ENCODE assay signal across 9 cellular contexts in genomic region chr10:116385994-116386809, GRCh38. TPM values are rescaled to one million over a fixed set of nuclear protein-coding genes. Genes with fewer than 3 reads are reported as not detected.
DNase-seq lines count a peak whose midpoint lies in the region; ATAC-seq and TF ChIP-seq lines count a peak whose summit lies in the region.
"Had no signal": no experiment of that assay in that cellular context is flagged by ENCODE, and none has a peak within 500 bp of the region (broad histone marks: within the 10 kb centered on the region; RNA-seq: fewer than 3 reads in every experiment).

No MANE protein-coding gene starts in this region.

- peak; percentile 40 for ATAC-seq in HG03565 (IDR thresholded peaks at IDR 0.05; ENCODE audit: unreplicated experiment)
- ATAC-seq in HG03196 (IDR thresholded peaks at IDR 0.05; ENCODE audit: unreplicated experiment), result no peak
- ATAC-seq: activated T-cell treated with anti-CD3 and anti-CD28 coated beads, Interleukin-2, amount 50 U/mL, for 72 hours had no signal

- H3K4me3 ChIP-seq in SU-DHL-6 (ENCODE audit: insufficient read depth, low read length, poor library complexity, severe bottlenecking), result no peak overlapping the region

- H2AFZ ChIP-seq in SU-DHL-6 (ENCODE audit: low read depth, low read length, severe bottlenecking), result no peak overlapping the region

- H3K79me2 ChIP-seq in SU-DHL-6 (ENCODE audit: insufficient read depth, low read length), result no peaks in the 10 kb centered on the region

- peak; percentile 25 for TF ChIP-seq CTCF in SU-DHL-6 (IDR thresholded peaks at IDR 0.05; ENCODE audit: insufficient read depth, low read length, poor library complexity, severe bottlenecking)

- H3K4me2 ChIP-seq in SU-DHL-6 (ENCODE audit: low read depth, low read length, poor library complexity, severe bottlenecking), result no peak overlapping the region

- no peak overlapping the region for H3K9ac ChIP-seq in SU-DHL-6 (ENCODE audit: low read length)

- DNase-seq in NCI-H146 (lab: John Stamatoyannopoulos, UW) (peak; percentile 8), NCI-H146 treated with DMSO at 0.1 percent for 48 hours (lab: John Stamatoyannopoulos, UW; ENCODE audit: unreplicated experiment) (no peak), iris pigment epithelial cell (ENCODE audit: low read depth) (peak; percentile 34), mucosa of gallbladder (ENCODE audit: low spot score) (no peak), mesenteric fat pad (ENCODE audit: low spot score) (no peak)

- H4K20me1 ChIP-seq in SU-DHL-6 (ENCODE audit: low read depth, low read length), result no peaks in the 10 kb centered on the region

- H3K9me2 ChIP-seq in SU-DHL-6 (replicated peaks; ENCODE audit: insufficient read depth, low read length), result no peaks in the 10 kb centered on the region

- H3K36me3 ChIP-seq in SU-DHL-6 (ENCODE audit: low read length), result no peaks in the 10 kb centered on the region

- H3K9me3 ChIP-seq in SU-DHL-6 (ENCODE audit: insufficient read depth, low read length), result no peaks in the 10 kb centered on the region

- H3K27ac ChIP-seq in SU-DHL-6 (ENCODE audit: low read depth, low read length), result no peak overlapping the region

- H3K27me3 ChIP-seq in SU-DHL-6 (ENCODE audit: low read length), result no peaks in the 10 kb centered on the region

- no peaks in the 10 kb centered on the region for H3F3A ChIP-seq in SU-DHL-6 (ENCODE audit: insufficient read depth)

RNA-seq across cellular contexts. Expression of gene PNLIPRP3, which starts 41.4 kb away (rescaled TPM):
- total RNA-seq in mucosa of gallbladder (not detected), mesenteric fat pad (not detected)
- total RNA-seq: activated T-cell treated with anti-CD3 and anti-CD28 coated beads, Interleukin-2, amount 50 U/mL, for 72 hours had no signal

Comparison
In these comparisons a context has a peak if more than half of its experiments do, and no peak if none do; other contexts are left out.
1. DNase-seq: peak in NCI-H146 (single experiment) and iris pigment epithelial cell (single experiment); none in NCI-H146 treated with DMSO at 0.1 percent for 48 hours (single experiment), mucosa of gallbladder (single experiment) and mesenteric fat pad (single experiment).